ENCODE assay signal across 8 cellular contexts in the genomic region with DNA sequence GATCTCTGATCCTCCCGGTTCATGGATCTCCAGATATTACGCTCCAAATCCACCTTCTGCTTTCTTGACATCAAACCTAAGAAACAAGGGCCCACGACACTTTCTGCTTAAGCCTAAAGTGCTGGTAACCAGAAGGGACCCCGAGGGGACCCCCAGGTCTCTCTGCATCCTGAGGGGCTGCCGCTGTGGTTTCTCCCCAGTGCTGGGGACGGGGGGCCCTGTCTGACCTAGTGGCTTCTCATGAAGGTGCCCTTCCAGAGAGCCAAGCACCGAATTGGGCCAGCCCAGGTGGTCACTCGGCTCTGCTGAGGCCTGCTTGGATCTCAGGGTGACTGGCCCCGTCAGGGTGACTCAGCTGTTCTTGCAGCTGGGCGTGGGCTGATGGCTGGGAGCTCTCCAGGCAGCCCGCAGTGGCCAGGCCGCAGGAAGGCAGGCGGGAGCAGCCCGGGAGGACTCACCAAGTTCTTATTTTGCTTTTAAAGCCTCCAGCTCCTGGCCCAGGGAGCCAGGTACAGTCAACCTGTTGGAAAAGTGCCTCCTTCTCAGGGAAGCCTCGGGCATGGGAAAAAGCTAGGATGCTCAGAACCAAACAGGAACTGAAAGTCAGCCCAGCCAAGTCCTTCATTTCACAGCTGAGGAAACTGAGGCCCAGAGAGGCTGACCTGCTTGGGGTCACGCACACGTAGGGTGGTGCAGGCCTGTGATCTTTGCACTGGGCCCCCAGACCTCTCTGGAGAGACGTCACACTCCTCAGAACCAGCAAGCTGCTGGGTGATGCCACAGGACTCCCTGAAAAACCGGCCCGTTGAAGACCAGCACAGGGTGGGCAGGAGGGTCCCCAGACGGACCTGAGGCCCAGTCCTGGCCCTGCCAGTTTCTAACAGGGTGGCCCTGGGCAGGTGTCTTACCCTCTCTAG. TPM values are rescaled to one million over a fixed set of nuclear protein-coding genes. Genes with fewer than 3 reads are reported as not detected.
DNase-seq lines count a peak whose midpoint lies in the region; ATAC-seq, FAIRE-seq and TF ChIP-seq lines count a peak whose summit lies in the region.

No MANE protein-coding gene starts in this region.

- no peak overlapping the region; the same call in 1 of the 2 replicates for H3K4me2 ChIP-seq in IMR-90 (ENCODE audit: low read depth, low read length)

- peak overlapping the region; percentile 100 for H3K4ac ChIP-seq in IMR-90 (ENCODE audit: low read depth, low read length)

- 0 out of 2 replicates have a peak, but pooled peaks have one; percentile 17 for TF ChIP-seq RAD21 in IMR-90 (IDR thresholded peaks at IDR 0.05; ENCODE audit: low read length)

- H3K79me1 ChIP-seq in IMR-90 (ENCODE audit: low read depth in 1 of 2, low read length in 2 of 2): 0 out of 4 replicates have a peak, but pooled peaks cover 0 to 4% of the 10 kb centered on the region in 2 experiments

- peaks cover 10% of the 10 kb centered on the region for H3K9me1 ChIP-seq in IMR-90 (ENCODE audit: insufficient read depth, low read length)

- H3K27ac ChIP-seq in IMR-90 (ENCODE audit: insufficient read depth, low read length): peak overlapping the region; percentile 76
- peak overlapping the region in 1 of 2 donors; percentile 28 for H3K27ac ChIP-seq in left lung
- peak overlapping the region in 2 of 4 donors; percentile 36 to 53 for H3K27ac ChIP-seq in upper lobe of left lung

- peak overlapping the region; percentile 77; the same call in 2 of the 3 replicates for H2BK15ac ChIP-seq in IMR-90 (ENCODE audit: low read depth, low read length)

- peak overlapping the region; percentile 97 for H2AK9ac ChIP-seq in IMR-90 (replicated peaks; ENCODE audit: low read depth, low read length, poor library complexity)

- TF ChIP-seq EP300 in upper lobe of left lung (IDR thresholded peaks at IDR 0.05): no peak

- 86% methylated on average over 7 of the region's 21 CpGs; no CpG with 5 or more reads in 1 of the 2 experiments for WGBS in IMR-90 (ENCODE audit: extremely low coverage in 2 of 2, insufficient read length in 1 of 2), 2 experiments
- 67 to 88% methylated on average over 8 to 21 of the region's 21 CpGs for WGBS in upper lobe of left lung, 2 donors

- H3K36me3 ChIP-seq in IMR-90 (ENCODE audit: control insufficient read depth, insufficient read depth, low read length) (no peaks in the 10 kb centered on the region), bronchial epithelial cell (ENCODE audit: control insufficient read depth, insufficient read depth, low read length) (no peaks in the 10 kb centered on the region), left lung (no peaks in the 10 kb centered on the region), upper lobe of left lung (no peaks in the 10 kb centered on the region)

- peak overlapping the region; percentile 92 to 95 for H4K8ac ChIP-seq in IMR-90 (ENCODE audit: low read depth in 2 of 2, low read length in 2 of 2)

- no peaks in the 10 kb centered on the region; the same call in 1 of the 2 replicates for H3K27me3 ChIP-seq in IMR-90 (ENCODE audit: control insufficient read depth, insufficient read depth, low read length)
- H3K27me3 ChIP-seq in bronchial epithelial cell (ENCODE audit: control insufficient read depth, insufficient read depth, low read length): no peaks in the 10 kb centered on the region
- no peaks in the 10 kb centered on the region for H3K27me3 ChIP-seq in left lung
- no peaks in the 10 kb centered on the region for H3K27me3 ChIP-seq in upper lobe of left lung

- H4K20me1 ChIP-seq in IMR-90 (ENCODE audit: insufficient read depth, low read length): no peaks in the 10 kb centered on the region

- CTCF ChIA-PET in IMR-90 (lab: Yijun Ruan, JAX): interaction anchor here (1.1 to 1.4 kb wide), 2 partner anchors 12 to 141 kb away, joined by 3 read pairs; no protein-coding TSS in a partner anchor

- in situ Hi-C loops in IMR-90 (cut with MboI; ENCODE audit: low sequenced_read_pairs): no loop called here

- no peak for FAIRE-seq in bronchial epithelial cell (lab: Jason Lieb, UNC)

- H2BK20ac ChIP-seq in IMR-90 (ENCODE audit: low read depth, low read length): peak overlapping the region; percentile 100

- H3K18ac ChIP-seq in IMR-90 (ENCODE audit: low read depth, low read length): peak overlapping the region; percentile 91

- peak overlapping the region; percentile 100 for H2BK120ac ChIP-seq in IMR-90 (ENCODE audit: low read depth, low read length)

- H3K9ac ChIP-seq in IMR-90 (ENCODE audit: low read depth, low read length): peak overlapping the region; percentile 59

- peak; percentile 20; the same call in 1 of the 2 replicates for TF ChIP-seq POLR2A in IMR-90 (IDR thresholded peaks at IDR 0.05; ENCODE audit: low read depth, low read length)
- peak in 1 of 4 donors; percentile 28 for TF ChIP-seq POLR2A in upper lobe of left lung (IDR thresholded peaks at IDR 0.05)

- POLR2A ChIA-PET in IMR-90 (lab: Charles Lee; ENCODE audit: unreplicated experiment): no interaction called here

- peaks cover 9% of the 10 kb centered on the region for H3K4me1 ChIP-seq in IMR-90 (ENCODE audit: control insufficient read depth, insufficient read depth, low read length)
- peaks cover 6 to 7% of the 10 kb centered on the region in 2 donors for H3K4me1 ChIP-seq in left lung
- H3K4me1 ChIP-seq in upper lobe of left lung: peaks cover 4 to 11% (median 7%) of the 10 kb centered on the region in 4 donors

- no peak overlapping the region for H3K4me3 ChIP-seq in IMR-90 (ENCODE audit: insufficient read depth, low read depth, low read length)
- no peak overlapping the region for H3K4me3 ChIP-seq in bronchial epithelial cell (ENCODE audit: low read depth, low read length)
- no peak overlapping the region for H3K4me3 ChIP-seq in left lung
- H3K4me3 ChIP-seq in upper lobe of left lung: no peak overlapping the region

- dilution Hi-C loops in IMR-90 (cut with HindIII; ENCODE audit: low sequenced_read_pairs, unreplicated experiment): no loop called here

- H3K23ac ChIP-seq in IMR-90 (ENCODE audit: low read depth, low read length): peak overlapping the region; percentile 83

- TF ChIP-seq CTCF in IMR-90 (conservative IDR thresholded peaks at IDR 0.05; ENCODE audit: low read depth, low read length) (no peak), bronchial epithelial cell (IDR thresholded peaks at IDR 0.05; ENCODE audit: insufficient read depth, low read length, severe bottlenecking) (no peak), left lung (IDR thresholded peaks at IDR 0.05) (no peak), upper lobe of left lung (IDR thresholded peaks at IDR 0.05) (no peak)

- H2AFZ ChIP-seq in IMR-90 (replicated peaks; ENCODE audit: low read length, poor library complexity): peak overlapping the region; percentile 94

- peak overlapping the region; percentile 78; the same call in 1 of the 2 replicates for H3K56ac ChIP-seq in IMR-90 (ENCODE audit: extremely low read depth, insufficient read depth, low read length)

- peak overlapping the region; percentile 99 for H4K91ac ChIP-seq in IMR-90 (ENCODE audit: insufficient read depth, low read depth, low read length)

- ATAC-seq in IMR-90 (ENCODE audit: low read depth) (peak; percentile 99), left lung (peak; percentile 97), upper lobe of left lung (ENCODE audit: low FRiP score in 2 of 2) (peak; percentile 75 to 95), GM21528 (IDR thresholded peaks at IDR 0.05; ENCODE audit: low FRiP score, unreplicated experiment) (no peak)

- H3K14ac ChIP-seq in IMR-90 (replicated peaks; ENCODE audit: low read depth, low read length): peak overlapping the region; percentile 97

- H2BK5ac ChIP-seq in IMR-90 (ENCODE audit: low read depth, low read length, poor library complexity, severe bottlenecking): peak overlapping the region; percentile 88

- BruUV-seq in IMR-90 (replicated peaks; lab: Mats Ljungman, UMichigan): no TSS peak

- peak overlapping the region; percentile 96; the same call in 1 of the 2 replicates for H2AK5ac ChIP-seq in IMR-90 (ENCODE audit: low read depth, low read length)

- peak overlapping the region; percentile 98 for H4K5ac ChIP-seq in IMR-90 (ENCODE audit: low read depth, low read length)

- H3K9me3 ChIP-seq in IMR-90 (ENCODE audit: control insufficient read depth, insufficient read depth, low read length) (no peaks in the 10 kb centered on the region), left lung (no peaks in the 10 kb centered on the region), upper lobe of left lung (no peaks in the 10 kb centered on the region)

- DNase-seq in IMR-90 (peak; percentile 94), bronchial epithelial cell (ENCODE audit: low read depth) (peak; percentile 82), left lung (peak; percentile 71 to 89), upper lobe of left lung (peak; percentile 86), NCI-H1694 (lab: John Stamatoyannopoulos, UW) (no peak)
- DNase-seq in stimulated activated naive CD4-positive, alpha-beta T cell (lab: John Stamatoyannopoulos, UW): no peak
- DNase-seq in activated CD8-positive, alpha-beta memory T cell treated with anti-CD3 and anti-CD28 coated beads, Interleukin-2, amount 50 U/mL, for 4 hours: no peak

- intact Hi-C loops in IMR-90 (cut with micrococcal nuclease): no loop called here
- intact Hi-C loops in left lung (cut with DNase I): no loop called here

RNA-seq across cellular contexts. Expression of a gene that starts 16.7 kb away (rescaled TPM):
- total RNA-seq in IMR-90 (2012; rRNA removed): 8.8 and 13.3 TPM in 2 replicates
- polyA plus RNA-seq in IMR-90 (2012; rRNA removed): 22.1 and 24.2 TPM in 2 replicates
- polyA plus RNA-seq in IMR-90 (2012; cell fraction: cytosol; rRNA removed): 7.3 and 27.7 TPM in 2 replicates
- polyA plus RNA-seq in IMR-90 (2012; cell fraction: nucleus; rRNA removed; ENCODE audit: low replicate concordance): 8.6 and 17.4 TPM in 2 replicates
- 14.2 and 14.5 TPM in 2 replicates for total RNA-seq in bronchial epithelial cell
- total RNA-seq in left lung: 10 to 100 TPM; 10.8 to 11.1 TPM
- 10 to 100 TPM; 11.5 to 26.8 (median 15.3) TPM for total RNA-seq in upper lobe of left lung

RNA-seq across cellular contexts. Expression of a gene that starts 23.0 kb away (rescaled TPM):
- 31.7 and 64.2 TPM in 2 replicates for total RNA-seq in IMR-90 (2012; rRNA removed)
- polyA plus RNA-seq in IMR-90 (2012; rRNA removed): 41.7 and 47.0 TPM in 2 replicates
- 21.2 and 35.5 TPM in 2 replicates for polyA plus RNA-seq in IMR-90 (2012; cell fraction: cytosol; rRNA removed)
- 7.2 and 19.4 TPM in 2 replicates for polyA plus RNA-seq in IMR-90 (2012; cell fraction: nucleus; rRNA removed; ENCODE audit: low replicate concordance)
- total RNA-seq in bronchial epithelial cell: 57.9 and 79.2 TPM in 2 replicates
- total RNA-seq in left lung: 10 to 100 TPM; 43.3 to 46.2 TPM
- 10 to 100 TPM; 24.6 to 71.3 (median 50.8) TPM for total RNA-seq in upper lobe of left lung

RNA-seq across cellular contexts. Expression of a gene that starts 39.0 kb away (rescaled TPM):
- total RNA-seq in IMR-90 (2012; rRNA removed) (not detected in 2 replicates), bronchial epithelial cell (641 and 928 TPM in 2 replicates), left lung (10 to 100 TPM in 1 of 2 donors, 1 to 10 TPM in 1; 5.9 to 85.0 TPM), upper lobe of left lung (10 to 100 TPM in 2 of 6 donors, 1 to 10 TPM in 2, not detected in 2; 4.1 to 22.4 (median 13.3) TPM)
- not detected in 2 replicates for polyA plus RNA-seq in IMR-90 (2012; rRNA removed)
- polyA plus RNA-seq in IMR-90 (2012; cell fraction: cytosol; rRNA removed): not detected in 2 replicates
- polyA plus RNA-seq in IMR-90 (2012; cell fraction: nucleus; rRNA removed; ENCODE audit: low replicate concordance): 0.06 TPM in 1 of 2 replicates, not detected in the other

RNA-seq across cellular contexts. Expression of a gene that starts 49.8 kb away (rescaled TPM):
- 19.5 and 23.1 TPM in 2 replicates for total RNA-seq in IMR-90 (2012; rRNA removed)
- polyA plus RNA-seq in IMR-90 (2012; rRNA removed): 5.8 and 6.8 TPM in 2 replicates
- polyA plus RNA-seq in IMR-90 (2012; cell fraction: cytosol; rRNA removed): 1.8 and 4.3 TPM in 2 replicates
- 3.7 and 10.2 TPM in 2 replicates for polyA plus RNA-seq in IMR-90 (2012; cell fraction: nucleus; rRNA removed; ENCODE audit: low replicate concordance)
- 20.5 and 28.0 TPM in 2 replicates for total RNA-seq in bronchial epithelial cell
- 10 to 100 TPM; 24.3 to 28.6 TPM for total RNA-seq in left lung
- total RNA-seq in upper lobe of left lung: 10 to 100 TPM; 22.6 to 45.0 (median 24.4) TPM

Comparison
In these comparisons a context has a peak if more than half of its experiments do, and no peak if none do; other contexts are left out.
1. DNase-seq: peak in IMR-90 (single experiment), bronchial epithelial cell (single experiment), left lung (2 of 2) and upper lobe of left lung (2 of 2); none in stimulated activated naive CD4-positive, alpha-beta T cell (0 of 6), NCI-H1694 (single experiment) and activated CD8-positive, alpha-beta memory T cell treated with anti-CD3 and anti-CD28 coated beads, Interleukin-2, amount 50 U/mL, for 4 hours (single experiment).